8 cellular contexts compared by ENCODE assay signal in genomic region chr3:71875461-71875947, GRCh38.
DNase-seq lines count a peak whose midpoint lies in the region; ATAC-seq and TF ChIP-seq lines count a peak whose summit lies in the region.

No MANE protein-coding gene starts in this region.

- no peaks in the 10 kb centered on the region for H3K36me3 ChIP-seq in GM23248 (ENCODE audit: low read depth)
- H3K36me3 ChIP-seq in SJSA1 = no peaks in the 10 kb centered on the region
- no peaks in the 10 kb centered on the region for H3K36me3 ChIP-seq in gastroesophageal sphincter
- H3K36me3 ChIP-seq in ovary = no peaks in the 10 kb centered on the region
- H3K36me3 ChIP-seq in tibial nerve = no peaks in the 10 kb centered on the region

- DNase-seq in GM03348 (ENCODE audit: low spot score) (peak; percentile 90), GM23248 (peak; percentile 86), KBM-7 (peak; percentile 77), SJSA1 (ENCODE audit: low read depth in 1 of 2, low spot score in 2 of 2) (peak; percentile 60 to 70), ovary (peak; percentile 53 to 81 (median 67)), tibial nerve (ENCODE audit: low spot score in 2 of 2) (peak; percentile 57 to 87)
- peak; percentile 18 to 71 (median 56) for DNase-seq in activated naive CD4-positive, alpha-beta T cell (lab: John Stamatoyannopoulos, UW)

- no peaks in the 10 kb centered on the region for H3K9me3 ChIP-seq in GM23248 (ENCODE audit: low read depth)
- H3K9me3 ChIP-seq in SJSA1 (replicated peaks) = no peaks in the 10 kb centered on the region
- no peaks in the 10 kb centered on the region for H3K9me3 ChIP-seq in gastroesophageal sphincter
- H3K9me3 ChIP-seq in ovary = no peaks in the 10 kb centered on the region
- H3K9me3 ChIP-seq in tibial nerve = no peaks in the 10 kb centered on the region

- TF ChIP-seq EP300 in gastroesophageal sphincter (IDR thresholded peaks at IDR 0.05) = no peak
- no peak for TF ChIP-seq EP300 in ovary (IDR thresholded peaks at IDR 0.05)
- TF ChIP-seq EP300 in tibial nerve (IDR thresholded peaks at IDR 0.05) = no peak

- in situ Hi-C loops in GM23248 (cut with MboI) = loop anchor here (10.0 kb wide), 1 partner anchor 949 kb away; no protein-coding TSS in a partner anchor
- in situ Hi-C loops in KBM-7 (cut with MboI; ENCODE audit: low pct_unique_long_range_greater_than_20kb, low sequenced_read_pairs) = loop anchor here (25.0 kb wide), 1 partner anchor 937 kb away; no protein-coding TSS in a partner anchor

- no peak overlapping the region for H3K4me2 ChIP-seq in GM23248 (ENCODE audit: unreplicated experiment)

- H3K27me3 ChIP-seq in GM23248 (replicated peaks; ENCODE audit: insufficient read depth) = peaks cover 10% of the 10 kb centered on the region; the same call in 1 of the 2 replicates
- H3K27me3 ChIP-seq in SJSA1 (replicated peaks) = no peaks in the 10 kb centered on the region
- H3K27me3 ChIP-seq in gastroesophageal sphincter = no peaks in the 10 kb centered on the region
- H3K27me3 ChIP-seq in ovary = no peaks in the 10 kb centered on the region
- H3K27me3 ChIP-seq in tibial nerve = no peaks in the 10 kb centered on the region

- H3K4me1 ChIP-seq in GM23248 (ENCODE audit: insufficient read depth) (no peaks in the 10 kb centered on the region), SJSA1 (replicated peaks) (peaks cover 13% of the 10 kb centered on the region), gastroesophageal sphincter (peaks cover 0 to 19% (median 3%) of the 10 kb centered on the region in 3 donors), ovary (ENCODE audit: insufficient read depth) (peaks cover 4% of the 10 kb centered on the region), tibial nerve (peaks cover 0 to 9% (median 0%) of the 10 kb centered on the region in 4 donors)

- no peak for TF ChIP-seq POLR2A in gastroesophageal sphincter (IDR thresholded peaks at IDR 0.05)
- no peak for TF ChIP-seq POLR2A in ovary (IDR thresholded peaks at IDR 0.05)
- TF ChIP-seq POLR2A in tibial nerve (IDR thresholded peaks at IDR 0.05) = no peak

- TF ChIP-seq CTCF in gastroesophageal sphincter (IDR thresholded peaks at IDR 0.05) (peak; percentile 48 to 93 (median 76)), ovary (IDR thresholded peaks at IDR 0.05) (peak; percentile 33 to 64 (median 39)), tibial nerve (IDR thresholded peaks at IDR 0.05) (peak; percentile 79 to 85 (median 82))

- no peaks in the 10 kb centered on the region for H3K79me2 ChIP-seq in GM23248 (ENCODE audit: insufficient read depth)

- intact Hi-C loops in ovary (cut with DNase I) = loop anchor here in 3 of 4 donors (5.0 to 10.0 kb wide), 3 partner anchors 939 to 952 kb away; no protein-coding TSS in a partner anchor

- H3K9ac ChIP-seq in GM23248 = no peak overlapping the region

- H3K27ac ChIP-seq in GM23248 (no peak overlapping the region), SJSA1 (no peak overlapping the region), gastroesophageal sphincter (no peak overlapping the region), ovary (no peak overlapping the region), tibial nerve (no peak overlapping the region)

- H3K9me2 ChIP-seq in GM23248 (ENCODE audit: insufficient read depth) = no peaks in the 10 kb centered on the region

- H3K4me3 ChIP-seq in GM23248 (no peak overlapping the region), SJSA1 (no peak overlapping the region), gastroesophageal sphincter (no peak overlapping the region), ovary (no peak overlapping the region), tibial nerve (no peak overlapping the region)

- peak; percentile 79 for ATAC-seq in gastroesophageal sphincter

- H4K20me1 ChIP-seq in GM23248 (ENCODE audit: insufficient read depth) = no peaks in the 10 kb centered on the region

- WGBS in GM23248 (ENCODE audit: low coverage in 1 of 2, low lambda C conversion rate in 2 of 2, missing lambda C conversion rate in 2 of 2), 2 experiments = 22 to 25% methylated on average over 4 of the region's 4 CpGs
- WGBS in gastroesophageal sphincter (ENCODE audit: low coverage in 1 of 2), 2 donors = 0% methylated on average over 3 of the region's 4 CpGs; no CpG with 5 or more reads in 1 of the 2 donors
- 24 to 28% (median 25%) methylated on average over 4 of the region's 4 CpGs for WGBS in ovary, 3 donors
- 25% methylated on average over 4 of the region's 4 CpGs for WGBS in tibial nerve, 2 donors

- no peak overlapping the region for H2AFZ ChIP-seq in GM23248

- no peaks in the 10 kb centered on the region for H3F3A ChIP-seq in GM23248 (ENCODE audit: insufficient read depth)
